In the genomic region with DNA sequence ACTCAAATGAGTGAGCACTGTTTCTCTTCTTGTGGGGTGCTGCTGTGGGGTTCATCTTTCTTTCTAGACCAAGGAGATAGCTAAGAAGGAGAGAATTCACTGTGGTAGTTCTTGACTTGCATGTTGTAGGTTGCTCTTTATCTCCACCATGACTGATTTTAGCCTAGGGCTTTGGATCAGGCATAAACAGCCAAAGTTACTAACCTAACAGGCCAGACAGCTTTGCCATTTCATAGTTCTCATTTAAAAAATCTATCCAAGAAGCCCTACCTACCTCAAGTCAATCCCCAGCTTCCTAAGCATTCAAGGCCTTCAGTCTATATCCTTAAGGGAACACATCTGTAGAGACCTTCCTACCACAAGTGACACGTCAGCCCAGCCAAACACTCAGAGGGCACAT, we compare ENCODE assay signal across 25 cellular contexts.
DNase-seq lines count a peak whose midpoint lies in the region; ATAC-seq, FAIRE-seq and TF ChIP-seq lines count a peak whose summit lies in the region.
"Had no signal": no experiment of that assay in that cellular context is flagged by ENCODE, and none has a peak within 500 bp of the region (broad histone marks: within the 10 kb centered on the region; RNA-seq: fewer than 3 reads in every experiment).

No MANE protein-coding gene starts in this region.

- H3K27ac ChIP-seq in breast epithelium: peak overlapping the region; percentile 36 to 70
- no peak overlapping the region for H3K27ac ChIP-seq in keratinocyte (ENCODE audit: control insufficient read depth, insufficient read depth, low read length)
- H3K27ac ChIP-seq in aorta (ENCODE audit: low read depth in 1 of 2, low read length in 2 of 2): peak overlapping the region; percentile 12 to 50
- H3K27ac ChIP-seq: cardiac muscle cell, heart right ventricle, ovary had no signal

- H3K27ac Mint-ChIP-seq in MCF 10A (ENCODE audit: low read depth, unreplicated experiment): no peak overlapping the region
- peak overlapping the region; percentile 62 for H3K27ac Mint-ChIP-seq in activated T-helper 1 cell treated with anti-CD3 and anti-CD28 coated beads, Interleukin-12 subunit alpha, Interleukin-12 subunit beta, Interleukin-2, Interleukin-4 antibody, amounts not matched to agents 30 ng/mL and 10 ng/mL and 1 ng/mL, durations not matched to agents 14 hours and 24 hours and 36 hours
- H3K27ac Mint-ChIP-seq: activated CD8-positive, alpha-beta memory T cell treated with anti-CD3 and anti-CD28 coated beads, Interleukin-2, amount 10 ng/mL, durations not matched to agents 7 days and 5 days; activated T-helper 17 cell treated with anti-CD3 and anti-CD28 coated beads, Interleukin-2, amount 50 U/mL, for 72 hours; dendritic cell treated with granulocyte-macrophage colony-stimulating factor and Interleukin-4, amounts not matched to agents 40 ng/mL and 50 ng/mL, for 4 days; naive thymus-derived CD8-positive, alpha-beta T cell had no signal

- POLR2A ChIA-PET in MCF 10A (lab: Yijun Ruan, JAX): no interaction called here

- no peaks in the 10 kb centered on the region for H3K79me2 ChIP-seq in keratinocyte (ENCODE audit: control insufficient read depth, insufficient read depth, low read length)

- DNase-seq in breast epithelium (ENCODE audit: low spot score in 2 of 2): no peak
- DNase-seq in MCF 10A (ENCODE audit: unreplicated experiment): no peak
- DNase-seq in activated T-helper 1 cell treated with anti-CD3 and anti-CD28 coated beads, Interleukin-12 subunit alpha, Interleukin-12 subunit beta, Interleukin-2, Interleukin-4 antibody, amounts not matched to agents 30 ng/mL and 10 ng/mL and 1 ng/mL, durations not matched to agents 14 hours and 24 hours and 36 hours (ENCODE audit: low spot score): no peak
- DNase-seq in keratinocyte (ENCODE audit: low read depth, low spot score): no peak
- no peak for DNase-seq in aorta
- DNase-seq in BE2C: no peak
- no peak for DNase-seq in GM13976 (ENCODE audit: low spot score)
- DNase-seq: activated CD8-positive, alpha-beta memory T cell treated with anti-CD3 and anti-CD28 coated beads, Interleukin-2, amount 10 ng/mL, durations not matched to agents 7 days and 5 days; GDM1; H9; heart right ventricle; MV-4-11; naive thymus-derived CD8-positive, alpha-beta T cell; NCI-H1694; NCI-H2171 treated with DMSO at 0.1 percent for 48 hours; NCI-H526 treated with DMSO at 0.1 percent for 48 hours; ovary; stimulated activated CD4-positive, alpha-beta T cell treated with anti-CD3 and anti-CD28 coated beads, Interleukin-4, amount 100 ng/mL, for 4 hours had no signal

- peaks cover 4% of the 10 kb centered on the region for H3K36me3 Mint-ChIP-seq in MCF 10A (ENCODE audit: insufficient read depth, unreplicated experiment)
- peaks cover 3% of the 10 kb centered on the region for H3K36me3 Mint-ChIP-seq in activated T-helper 1 cell treated with anti-CD3 and anti-CD28 coated beads, Interleukin-12 subunit alpha, Interleukin-12 subunit beta, Interleukin-2, Interleukin-4 antibody, amounts not matched to agents 30 ng/mL and 10 ng/mL and 1 ng/mL, durations not matched to agents 14 hours and 24 hours and 36 hours (ENCODE audit: low read depth)
- H3K36me3 Mint-ChIP-seq: activated CD8-positive, alpha-beta memory T cell treated with anti-CD3 and anti-CD28 coated beads, Interleukin-2, amount 10 ng/mL, durations not matched to agents 7 days and 5 days; CD14-positive monocyte; naive thymus-derived CD8-positive, alpha-beta T cell had no signal

- FAIRE-seq in keratinocyte (lab: Jason Lieb, UNC): peak; percentile 69
- FAIRE-seq: K562 had no signal

- WGBS in aorta, 2 donors: 95 to 100% methylated on average over 1 of the region's 1 CpG

- peak overlapping the region; percentile 3 for H3K4me2 ChIP-seq in keratinocyte (ENCODE audit: control insufficient read depth, extremely low read depth, insufficient read depth, low read depth, low read length)

- H4K20me1 ChIP-seq in keratinocyte (ENCODE audit: control insufficient read depth, extremely low read depth, insufficient read depth, low read length): no peaks in the 10 kb centered on the region

- H3K27me3 ChIP-seq in breast epithelium (no peaks in the 10 kb centered on the region), keratinocyte (ENCODE audit: control insufficient read depth, extremely low read depth, insufficient read depth, low read length) (no peaks in the 10 kb centered on the region), aorta (ENCODE audit: control insufficient read depth in 1 of 2, insufficient read depth in 2 of 2, low read length in 1 of 2) (no peaks in the 10 kb centered on the region), BE2C (no peaks in the 10 kb centered on the region)
- H3K27me3 ChIP-seq: cardiac muscle cell, heart right ventricle, ovary had no signal

- no peaks in the 10 kb centered on the region for H3K9me1 ChIP-seq in keratinocyte (ENCODE audit: control insufficient read depth, extremely low read depth, insufficient read depth, low read length)

- H3K4me1 Mint-ChIP-seq in MCF 10A (ENCODE audit: insufficient read depth, unreplicated experiment): peaks cover 56% of the 10 kb centered on the region
- peaks cover 100% of the 10 kb centered on the region for H3K4me1 Mint-ChIP-seq in activated T-helper 1 cell treated with anti-CD3 and anti-CD28 coated beads, Interleukin-12 subunit alpha, Interleukin-12 subunit beta, Interleukin-2, Interleukin-4 antibody, amounts not matched to agents 30 ng/mL and 10 ng/mL and 1 ng/mL, durations not matched to agents 14 hours and 24 hours and 36 hours (ENCODE audit: low read depth)
- H3K4me1 Mint-ChIP-seq: H9 had no signal

- in situ Hi-C loops in GM13976 (cut with MboI; ENCODE audit: low sequenced_read_pairs, unreplicated experiment): no loop called here

- H2AFZ ChIP-seq in keratinocyte (ENCODE audit: control insufficient read depth, low read length): peak overlapping the region; percentile 34

- no TSS peak for BruUV-seq in MCF 10A (replicated peaks; lab: Mats Ljungman, UMichigan)

- ATAC-seq in aorta (ENCODE audit: low FRiP score) (no peak), GM21723 (IDR thresholded peaks at IDR 0.05; ENCODE audit: unreplicated experiment) (no peak)
- ATAC-seq: activated CD8-positive, alpha-beta memory T cell treated with anti-CD3 and anti-CD28 coated beads, Interleukin-2, amount 10 ng/mL, durations not matched to agents 7 days and 5 days; activated T-helper 17 cell treated with anti-CD3 and anti-CD28 coated beads, Interleukin-2, amount 50 U/mL, for 72 hours; heart right ventricle; K562; naive thymus-derived CD8-positive, alpha-beta T cell; Right ventricle myocardium inferior had no signal

- H3K36me3 ChIP-seq in breast epithelium (no peaks in the 10 kb centered on the region), keratinocyte (ENCODE audit: control insufficient read depth in 2 of 2, extremely low read depth in 1 of 2, insufficient read depth in 2 of 2, low read length in 2 of 2) (no peaks in the 10 kb centered on the region), aorta (ENCODE audit: control insufficient read depth in 1 of 2, insufficient read depth in 2 of 2, low read length in 1 of 2) (no peaks in the 10 kb centered on the region), BE2C (no peaks in the 10 kb centered on the region)
- H3K36me3 ChIP-seq: cardiac muscle cell, heart right ventricle, ovary had no signal

- H3K4me1 ChIP-seq in breast epithelium: no peaks in the 10 kb centered on the region
- H3K4me1 ChIP-seq in keratinocyte (ENCODE audit: control insufficient read depth, extremely low read depth, insufficient read depth, low read length): peaks cover 49% of the 10 kb centered on the region
- H3K4me1 ChIP-seq in aorta (ENCODE audit: control insufficient read depth in 1 of 2, insufficient read depth in 2 of 2, low read length in 2 of 2): peaks cover 8 to 12% of the 10 kb centered on the region in 2 donors
- H3K4me1 ChIP-seq in BE2C: peaks cover 5% of the 10 kb centered on the region; the same call in 1 of the 2 replicates

- CTCF ChIA-PET in MCF 10A (lab: Yijun Ruan, JAX): interaction anchor here (0.6 to 0.7 kb wide), 2 partner anchors 18 to 144 kb away, joined by 3 to 4 read pairs; no protein-coding TSS in a partner anchor

- H3K9ac ChIP-seq in keratinocyte (ENCODE audit: control insufficient read depth, extremely low read depth, insufficient read depth, low read length): no peak overlapping the region

- H3K9me3 Mint-ChIP-seq in MCF 10A (ENCODE audit: unreplicated experiment): no peaks in the 10 kb centered on the region
- no peaks in the 10 kb centered on the region for H3K9me3 Mint-ChIP-seq in activated T-helper 1 cell treated with anti-CD3 and anti-CD28 coated beads, Interleukin-12 subunit alpha, Interleukin-12 subunit beta, Interleukin-2, Interleukin-4 antibody, amounts not matched to agents 30 ng/mL and 10 ng/mL and 1 ng/mL, durations not matched to agents 14 hours and 24 hours and 36 hours
- H3K9me3 Mint-ChIP-seq: activated T-helper 17 cell treated with anti-CD3 and anti-CD28 coated beads, Interleukin-2, amount 50 U/mL, for 72 hours; dendritic cell treated with granulocyte-macrophage colony-stimulating factor and Interleukin-4, amounts not matched to agents 40 ng/mL and 50 ng/mL, for 4 days; H9; naive thymus-derived CD8-positive, alpha-beta T cell had no signal

- no peak for TF ChIP-seq POLR2A in breast epithelium (IDR thresholded peaks at IDR 0.05)

- intact Hi-C loops in breast epithelium (cut with DNase I; ENCODE audit: low total_unique reads): no loop called here
- intact Hi-C loops in MCF 10A (cut with micrococcal nuclease): loop anchor here (5.0 kb wide), 1 partner anchor 34 kb away; no protein-coding TSS in a partner anchor
- intact Hi-C loops in activated T-helper 1 cell treated with anti-CD3 and anti-CD28 coated beads, Interleukin-12 subunit alpha, Interleukin-12 subunit beta, Interleukin-2, Interleukin-4 antibody, amounts not matched to agents 30 ng/mL and 10 ng/mL and 1 ng/mL, durations not matched to agents 14 hours and 24 hours and 36 hours (cut with micrococcal nuclease): no loop called here
- intact Hi-C loops in aorta (cut with DNase I): loop anchor here in 1 of 2 donors (5.0 kb wide), 1 partner anchor 34 kb away; no protein-coding TSS in a partner anchor

- H3K4me3 ChIP-seq in breast epithelium (no peak overlapping the region), keratinocyte (ENCODE audit: control insufficient read depth in 2 of 3, extremely low read depth in 1 of 3, insufficient read depth in 2 of 3, low read depth in 1 of 3, low read length in 3 of 3) (no peak overlapping the region), aorta (ENCODE audit: low read length in 2 of 2) (no peak overlapping the region), BE2C (ENCODE audit: low read depth, low read length) (no peak overlapping the region)
- H3K4me3 ChIP-seq: cardiac muscle cell, heart right ventricle, K562, ovary had no signal

- H3K9me3 ChIP-seq in breast epithelium (no peaks in the 10 kb centered on the region), keratinocyte (ENCODE audit: control insufficient read depth, low read depth, low read length) (no peaks in the 10 kb centered on the region), aorta (ENCODE audit: control insufficient read depth, low read length) (no peaks in the 10 kb centered on the region), BE2C (no peaks in the 10 kb centered on the region)
- H3K9me3 ChIP-seq: heart right ventricle, ovary had no signal

- no peak overlapping the region for H3K4me3 Mint-ChIP-seq in MCF 10A (ENCODE audit: unreplicated experiment)
- H3K4me3 Mint-ChIP-seq in activated T-helper 1 cell treated with anti-CD3 and anti-CD28 coated beads, Interleukin-12 subunit alpha, Interleukin-12 subunit beta, Interleukin-2, Interleukin-4 antibody, amounts not matched to agents 30 ng/mL and 10 ng/mL and 1 ng/mL, durations not matched to agents 14 hours and 24 hours and 36 hours: peak overlapping the region; percentile 2
- H3K4me3 Mint-ChIP-seq: activated CD8-positive, alpha-beta memory T cell treated with anti-CD3 and anti-CD28 coated beads, Interleukin-2, amount 10 ng/mL, durations not matched to agents 7 days and 5 days; activated T-helper 17 cell treated with anti-CD3 and anti-CD28 coated beads, Interleukin-2, amount 50 U/mL, for 72 hours; CD14-positive monocyte; dendritic cell treated with granulocyte-macrophage colony-stimulating factor and Interleukin-4, amounts not matched to agents 40 ng/mL and 50 ng/mL, for 4 days; H9; naive thymus-derived CD8-positive, alpha-beta T cell had no signal

- dilution Hi-C loops in keratinocyte (cut with MboI; ENCODE audit: extremely low pct_ligation_motif_present, low sequenced_read_pairs): no loop called here

- TF ChIP-seq CTCF in breast epithelium (IDR thresholded peaks at IDR 0.05) (no peak), MCF 10A (IDR thresholded peaks at IDR 0.05; ENCODE audit: unreplicated experiment) (no peak), keratinocyte (optimal IDR thresholded peaks at IDR 0.05 in 1 of 3, IDR thresholded peaks at IDR 0.05 in 1 of 3, conservative IDR thresholded peaks at IDR 0.05 in 1 of 3; ENCODE audit: extremely low read depth in 1 of 3, insufficient read depth in 2 of 3, low read length in 3 of 3) (no peak), BE2C (IDR thresholded peaks at IDR 0.05; ENCODE audit: low read depth, low read length) (no peak), GM13976 (IDR thresholded peaks at IDR 0.05; ENCODE audit: borderline replicate concordance, control extremely low read depth, extremely low read depth, insufficient read depth, missing control alignments) (no peak)

- no peaks in the 10 kb centered on the region for H3K27me3 Mint-ChIP-seq in MCF 10A (ENCODE audit: insufficient read depth, unreplicated experiment)
- H3K27me3 Mint-ChIP-seq in activated T-helper 1 cell treated with anti-CD3 and anti-CD28 coated beads, Interleukin-12 subunit alpha, Interleukin-12 subunit beta, Interleukin-2, Interleukin-4 antibody, amounts not matched to agents 30 ng/mL and 10 ng/mL and 1 ng/mL, durations not matched to agents 14 hours and 24 hours and 36 hours (ENCODE audit: insufficient read depth): no peaks in the 10 kb centered on the region
- H3K27me3 Mint-ChIP-seq: activated CD8-positive, alpha-beta memory T cell treated with anti-CD3 and anti-CD28 coated beads, Interleukin-2, amount 10 ng/mL, durations not matched to agents 7 days and 5 days; dendritic cell treated with granulocyte-macrophage colony-stimulating factor and Interleukin-4, amounts not matched to agents 40 ng/mL and 50 ng/mL, for 4 days had no signal
